In genomic region chr18:77081387-77081773, GRCh38 we compare ENCODE assay signal across 11 cellular contexts. TPM values are rescaled to one million over a fixed set of nuclear protein-coding genes. Genes with fewer than 3 reads are reported as not detected.
DNase-seq lines count a peak whose midpoint lies in the region; ATAC-seq and TF ChIP-seq lines count a peak whose summit lies in the region.
"Had no signal": no experiment of that assay in that cellular context is flagged by ENCODE, and none has a peak within 500 bp of the region (broad histone marks: within the 10 kb centered on the region; RNA-seq: fewer than 3 reads in every experiment).

No MANE protein-coding gene starts in this region.

- no peak for ATAC-seq in CD8-positive, alpha-beta T cell
- no peak for ATAC-seq in activated CD8-positive, alpha-beta T cell treated with anti-CD3 and anti-CD28 coated beads, Interleukin-2, amount 10 ng/mL, durations not matched to agents 7 days and 5 days
- no peak for ATAC-seq in memory B cell (ENCODE audit: low read depth)
- ATAC-seq in stimulated activated naive B cell treated with anti-CD40 and anti-IgM and Interleukin-4, amounts not matched to agents 10 μg/mL and 1 μg/mL and 100 μg/mL, for 72 hours (replicated peaks), result no peak
- ATAC-seq: activated CD4-positive, CD25-positive, alpha-beta regulatory T cell treated with anti-CD3 and anti-CD28 coated beads, Interleukin-2, amount 50 U/mL, for 24 hours had no signal

- intact Hi-C loops in CD8-positive, alpha-beta T cell (cut with DNase I, micrococcal nuclease), result no loop called here

- peak overlapping the region; percentile 29 for H3K27ac Mint-ChIP-seq in CD8-positive, alpha-beta T cell
- H3K27ac Mint-ChIP-seq in activated CD8-positive, alpha-beta T cell treated with anti-CD3 and anti-CD28 coated beads, Interleukin-2, amount 10 ng/mL, durations not matched to agents 7 days and 5 days, result peak overlapping the region; percentile 59
- H3K27ac Mint-ChIP-seq in memory B cell, result peak overlapping the region; percentile 80
- no peak overlapping the region for H3K27ac Mint-ChIP-seq in stimulated activated naive B cell treated with anti-CD40 and anti-IgM and Interleukin-4, amounts not matched to agents 10 μg/mL and 1 μg/mL and 100 μg/mL, for 72 hours
- H3K27ac Mint-ChIP-seq: neural progenitor cell had no signal

- in situ Hi-C loops in ACHN (cut with HindIII; ENCODE audit: low pct_ligation_motif_present, low pct_unique_long_range_greater_than_20kb, low sequenced_read_pairs), result no loop called here

- no peaks in the 10 kb centered on the region for H3K27me3 Mint-ChIP-seq in CD8-positive, alpha-beta T cell (ENCODE audit: low read depth)
- no peaks in the 10 kb centered on the region for H3K27me3 Mint-ChIP-seq in activated CD8-positive, alpha-beta T cell treated with anti-CD3 and anti-CD28 coated beads, Interleukin-2, amount 10 ng/mL, durations not matched to agents 7 days and 5 days (ENCODE audit: low read depth)
- H3K27me3 Mint-ChIP-seq in memory B cell, result no peaks in the 10 kb centered on the region
- no peaks in the 10 kb centered on the region for H3K27me3 Mint-ChIP-seq in stimulated activated naive B cell treated with anti-CD40 and anti-IgM and Interleukin-4, amounts not matched to agents 10 μg/mL and 1 μg/mL and 100 μg/mL, for 72 hours

- no peak overlapping the region for H2AFZ ChIP-seq in Karpas-422 (ENCODE audit: low read length)
- H2AFZ ChIP-seq: neural progenitor cell had no signal

- peaks cover 6% of the 10 kb centered on the region for H4K20me1 ChIP-seq in Karpas-422 (ENCODE audit: insufficient read depth, low read depth, low read length)

- peak overlapping the region; percentile 29 for H3K27ac ChIP-seq in CD8-positive, alpha-beta T cell (ENCODE audit: low read depth, low read length)
- peak overlapping the region; percentile 31; the same call in 1 of the 2 replicates for H3K27ac ChIP-seq in Karpas-422 (ENCODE audit: low read length)
- H3K27ac ChIP-seq: neural progenitor cell had no signal

- no peaks in the 10 kb centered on the region for H3K9me2 ChIP-seq in Karpas-422 (replicated peaks; ENCODE audit: insufficient read depth, low read length)

- TF ChIP-seq CTCF in CD8-positive, alpha-beta T cell (IDR thresholded peaks at IDR 0.05), result no peak

- no peak for DNase-seq in CD8-positive, alpha-beta T cell
- DNase-seq in Karpas-422 (peak; percentile 41), memory B cell (ENCODE audit: low spot score in 2 of 2) (no peak), epidermal melanocyte (ENCODE audit: insufficient read length, low spot score) (no peak), ACHN (no peak), cerebellar cortex (ENCODE audit: low spot score) (no peak)
- DNase-seq in activated CD8-positive, alpha-beta T cell treated with anti-CD3 and anti-CD28 coated beads, Interleukin-2, amount 10 ng/mL, durations not matched to agents 7 days and 5 days, result no peak
- no peak for DNase-seq in stimulated activated naive B cell treated with anti-CD40 and anti-IgM and Interleukin-4, amounts not matched to agents 10 μg/mL and 1 μg/mL and 100 μg/mL, for 72 hours
- DNase-seq: NCI-H82 had no signal

- CTCF ChIA-PET in CD8-positive, alpha-beta T cell (lab: Charles Lee), result interaction anchor here (0.5 kb wide), 1 partner anchor 81 kb away, joined by 3 read pairs; no protein-coding TSS in a partner anchor
- CTCF ChIA-PET in activated CD8-positive, alpha-beta T cell treated with anti-CD3 and anti-CD28 coated beads, Interleukin-2, amount 10 ng/mL, durations not matched to agents 7 days and 5 days (lab: Charles Lee), result no interaction called here

- H3K36me3 ChIP-seq in CD8-positive, alpha-beta T cell (ENCODE audit: insufficient read depth, low read length), result peaks cover 5% of the 10 kb centered on the region
- peaks cover 13% of the 10 kb centered on the region for H3K36me3 ChIP-seq in Karpas-422 (ENCODE audit: insufficient read depth, low read length)
- H3K36me3 ChIP-seq: neural progenitor cell had no signal

- H3K9me3 ChIP-seq in CD8-positive, alpha-beta T cell (ENCODE audit: low read length), result no peaks in the 10 kb centered on the region
- H3K9me3 ChIP-seq in Karpas-422 (ENCODE audit: low read length), result no peaks in the 10 kb centered on the region

- no peak overlapping the region for H3K4me3 ChIP-seq in CD8-positive, alpha-beta T cell (ENCODE audit: low read depth, low read length)
- H3K4me3 ChIP-seq in Karpas-422 (ENCODE audit: low read length), result no peak overlapping the region
- H3K4me3 ChIP-seq: neural progenitor cell had no signal

- peak overlapping the region; percentile 5 for H3K4me3 Mint-ChIP-seq in CD8-positive, alpha-beta T cell
- H3K4me3 Mint-ChIP-seq in activated CD8-positive, alpha-beta T cell treated with anti-CD3 and anti-CD28 coated beads, Interleukin-2, amount 10 ng/mL, durations not matched to agents 7 days and 5 days, result no peak overlapping the region
- H3K4me3 Mint-ChIP-seq in memory B cell, result no peak overlapping the region
- H3K4me3 Mint-ChIP-seq in stimulated activated naive B cell treated with anti-CD40 and anti-IgM and Interleukin-4, amounts not matched to agents 10 μg/mL and 1 μg/mL and 100 μg/mL, for 72 hours, result no peak overlapping the region
- H3K4me3 Mint-ChIP-seq: neural progenitor cell had no signal

- peak overlapping the region; percentile 21 for H3K4me2 ChIP-seq in Karpas-422 (ENCODE audit: low read depth, low read length, poor library complexity, severe bottlenecking)
- H3K4me2 ChIP-seq: neural progenitor cell had no signal

- no peaks in the 10 kb centered on the region for H3K9me3 Mint-ChIP-seq in CD8-positive, alpha-beta T cell
- no peaks in the 10 kb centered on the region for H3K9me3 Mint-ChIP-seq in activated CD8-positive, alpha-beta T cell treated with anti-CD3 and anti-CD28 coated beads, Interleukin-2, amount 10 ng/mL, durations not matched to agents 7 days and 5 days (ENCODE audit: insufficient read depth)
- no peaks in the 10 kb centered on the region for H3K9me3 Mint-ChIP-seq in memory B cell
- H3K9me3 Mint-ChIP-seq in stimulated activated naive B cell treated with anti-CD40 and anti-IgM and Interleukin-4, amounts not matched to agents 10 μg/mL and 1 μg/mL and 100 μg/mL, for 72 hours, result peaks cover 0 to 3% of the 10 kb centered on the region in 2 donors

- H3K4me1 ChIP-seq in CD8-positive, alpha-beta T cell (ENCODE audit: insufficient read depth, low read length), result peaks cover 54% of the 10 kb centered on the region
- H3K4me1 ChIP-seq in Karpas-422 (ENCODE audit: low read length), result peaks cover 22% of the 10 kb centered on the region

- peaks cover 50% of the 10 kb centered on the region for H3K36me3 Mint-ChIP-seq in CD8-positive, alpha-beta T cell
- H3K36me3 Mint-ChIP-seq in activated CD8-positive, alpha-beta T cell treated with anti-CD3 and anti-CD28 coated beads, Interleukin-2, amount 10 ng/mL, durations not matched to agents 7 days and 5 days (ENCODE audit: low read depth), result peaks cover 63% of the 10 kb centered on the region
- H3K36me3 Mint-ChIP-seq in memory B cell, result peaks cover 16% of the 10 kb centered on the region
- H3K36me3 Mint-ChIP-seq in stimulated activated naive B cell treated with anti-CD40 and anti-IgM and Interleukin-4, amounts not matched to agents 10 μg/mL and 1 μg/mL and 100 μg/mL, for 72 hours, result peaks cover 33 to 50% of the 10 kb centered on the region in 2 donors

- H3K27me3 ChIP-seq in CD8-positive, alpha-beta T cell (ENCODE audit: insufficient read depth, low read length), result no peaks in the 10 kb centered on the region
- no peaks in the 10 kb centered on the region for H3K27me3 ChIP-seq in Karpas-422 (ENCODE audit: low read length)

- POLR2A ChIA-PET in CD8-positive, alpha-beta T cell (lab: Charles Lee), result interaction anchor here (0.9 kb wide), 1 partner anchor 19 kb away, joined by 3 read pairs; no protein-coding TSS in a partner anchor
- POLR2A ChIA-PET in activated CD8-positive, alpha-beta T cell treated with anti-CD3 and anti-CD28 coated beads, Interleukin-2, amount 10 ng/mL, durations not matched to agents 7 days and 5 days (lab: Charles Lee), result no interaction called here

- peaks cover 81% of the 10 kb centered on the region for H3K79me2 ChIP-seq in Karpas-422 (ENCODE audit: low read length)

- H3K9ac ChIP-seq in Karpas-422 (ENCODE audit: low read length), result no peak overlapping the region
- H3K9ac ChIP-seq: neural progenitor cell had no signal

- peaks cover 76% of the 10 kb centered on the region for H3K4me1 Mint-ChIP-seq in CD8-positive, alpha-beta T cell (ENCODE audit: low read depth)
- peaks cover 86% of the 10 kb centered on the region for H3K4me1 Mint-ChIP-seq in activated CD8-positive, alpha-beta T cell treated with anti-CD3 and anti-CD28 coated beads, Interleukin-2, amount 10 ng/mL, durations not matched to agents 7 days and 5 days (ENCODE audit: low read depth)
- peaks cover 34% of the 10 kb centered on the region for H3K4me1 Mint-ChIP-seq in memory B cell
- H3K4me1 Mint-ChIP-seq in stimulated activated naive B cell treated with anti-CD40 and anti-IgM and Interleukin-4, amounts not matched to agents 10 μg/mL and 1 μg/mL and 100 μg/mL, for 72 hours, result peaks cover 34 to 76% of the 10 kb centered on the region in 2 donors

RNA-seq across cellular contexts. Expression of gene MBP, which starts 51.2 kb away (rescaled TPM):
- 10 to 100 TPM; 67.9 to 70.7 TPM for total RNA-seq in CD8-positive, alpha-beta T cell
- 58.3 and 67.8 TPM in 2 replicates for total RNA-seq in Karpas-422 (2014; rRNA removed; shearing (Covaris generic); ENCODE audit: low replicate concordance)
- 10 to 100 TPM; 86.5 to 87.0 TPM for total RNA-seq in activated CD8-positive, alpha-beta T cell treated with anti-CD3 and anti-CD28 coated beads, Interleukin-2, amount 10 ng/mL, durations not matched to agents 7 days and 5 days
